ENCODE assay signal across 18 cellular contexts in the genomic region with DNA sequence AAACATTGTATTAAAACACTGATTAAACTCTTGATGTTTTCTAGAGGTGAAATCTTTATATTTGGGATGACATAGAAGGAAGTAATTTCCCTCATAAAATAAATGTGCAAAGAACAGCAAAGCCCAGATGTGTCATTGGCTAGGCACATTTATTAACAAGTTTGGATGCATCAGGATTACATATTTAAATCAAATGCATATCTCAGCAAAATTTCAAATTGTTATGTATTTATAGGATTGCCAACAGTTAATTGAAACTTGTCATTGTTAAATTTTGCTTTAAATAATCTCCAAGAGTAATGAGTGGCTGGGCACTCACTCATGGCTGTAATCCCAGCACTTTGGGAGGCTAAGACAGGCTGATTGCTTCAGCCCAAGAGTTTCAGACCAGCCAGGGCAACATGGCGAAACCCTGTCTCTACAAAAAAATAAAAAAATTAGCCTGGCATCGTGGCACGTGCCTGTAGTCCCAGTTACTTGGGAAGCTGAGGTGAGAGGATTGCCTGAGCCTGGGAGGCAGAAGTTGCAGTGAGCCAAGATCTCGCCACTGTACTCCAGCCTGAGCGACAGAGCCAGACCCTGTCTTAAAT.
"Had no signal": no experiment of that assay in that cellular context is flagged by ENCODE, and none has a peak within 500 bp of the region (broad histone marks: within the 10 kb centered on the region; RNA-seq: fewer than 3 reads in every experiment).

No MANE protein-coding gene starts in this region.

- H3K27ac Mint-ChIP-seq: activated CD4-positive, alpha-beta memory T cell treated with anti-CD3 and anti-CD28 coated beads, Interleukin-2, amount 10 ng/mL, durations not matched to agents 7 days and 5 days; activated CD4-positive, alpha-beta T cell treated with anti-CD3 and anti-CD28 coated beads for 36 hours had no signal

- H3K27me3 ChIP-seq: dorsolateral prefrontal cortex, esophagus squamous epithelium, heart right ventricle, thyroid gland, uterus had no signal

- ATAC-seq: activated CD4-positive, alpha-beta T cell treated with anti-CD3 and anti-CD28 coated beads for 36 hours; activated T-helper 17 cell treated with anti-CD3 and anti-CD28 coated beads, Interleukin-2, amount 50 U/mL, for 72 hours; left lobe of liver; stimulated activated effector memory CD8-positive, alpha-beta T cell treated with anti-CD3 and anti-CD28 coated beads, Interleukin-12 subunit alpha, Interleukin-12 subunit beta, amount 100 ng/mL, for 72 hours had no signal

- H3K4me1 ChIP-seq: parathyroid adenoma, uterus had no signal

- H3K27ac ChIP-seq: esophagus squamous epithelium, heart right ventricle, parathyroid adenoma, uterus, VCaP had no signal

- H3K9ac ChIP-seq: parathyroid adenoma had no signal

- H2AFZ ChIP-seq: parathyroid adenoma had no signal

- H3K9me3 Mint-ChIP-seq: activated CD4-positive, alpha-beta memory T cell treated with anti-CD3 and anti-CD28 coated beads, Interleukin-2, amount 10 ng/mL, durations not matched to agents 7 days and 5 days; activated T-helper 17 cell treated with anti-CD3 and anti-CD28 coated beads, Interleukin-2, amount 50 U/mL, for 72 hours; neural crest cell; stimulated activated effector memory CD8-positive, alpha-beta T cell treated with anti-CD3 and anti-CD28 coated beads, Interleukin-12 subunit alpha, Interleukin-12 subunit beta, amount 100 ng/mL, for 72 hours; T-cell had no signal

- H3K4me1 Mint-ChIP-seq: neural crest cell had no signal

- H3K36me3 ChIP-seq: thyroid gland, uterus had no signal

- H3K27me3 Mint-ChIP-seq: activated CD4-positive, alpha-beta memory T cell treated with anti-CD3 and anti-CD28 coated beads, Interleukin-2, amount 10 ng/mL, durations not matched to agents 7 days and 5 days; activated CD4-positive, alpha-beta T cell treated with anti-CD3 and anti-CD28 coated beads for 36 hours; activated T-helper 17 cell treated with anti-CD3 and anti-CD28 coated beads, Interleukin-2, amount 50 U/mL, for 72 hours; T-cell had no signal

- H3K4me3 Mint-ChIP-seq: activated CD4-positive, alpha-beta memory T cell treated with anti-CD3 and anti-CD28 coated beads, Interleukin-2, amount 10 ng/mL, durations not matched to agents 7 days and 5 days; activated CD4-positive, alpha-beta T cell treated with anti-CD3 and anti-CD28 coated beads for 36 hours; activated T-helper 17 cell treated with anti-CD3 and anti-CD28 coated beads, Interleukin-2, amount 50 U/mL, for 72 hours; neural crest cell; stimulated activated effector memory CD8-positive, alpha-beta T cell treated with anti-CD3 and anti-CD28 coated beads, Interleukin-12 subunit alpha, Interleukin-12 subunit beta, amount 100 ng/mL, for 72 hours; T-cell had no signal

- H3K9me3 ChIP-seq: esophagus squamous epithelium, heart right ventricle, thyroid gland, uterus had no signal

- DNase-seq: activated CD4-positive, alpha-beta memory T cell treated with anti-CD3 and anti-CD28 coated beads, Interleukin-2, amount 10 ng/mL, durations not matched to agents 7 days and 5 days; activated CD4-positive, alpha-beta T cell treated with anti-CD3 and anti-CD28 coated beads for 36 hours; activated CD8-positive, alpha-beta memory T cell treated with anti-CD3 and anti-CD28 coated beads, Interleukin-2, amount 50 U/mL, for 4 hours; activated naive CD4-positive, alpha-beta T cell treated with anti-CD3 and anti-CD28 coated beads, Interleukin-2, amount 50 U/mL, for 16 hours; dorsolateral prefrontal cortex; esophagus squamous epithelium; heart right ventricle; retina; T-cell; uterus had no signal

- FAIRE-seq: islet of Langerhans had no signal

- H3K4me3 ChIP-seq: dorsolateral prefrontal cortex, esophagus squamous epithelium, heart right ventricle, thyroid gland, uterus had no signal
